ENCODE assay signal across 8 cellular contexts in the genomic region with DNA sequence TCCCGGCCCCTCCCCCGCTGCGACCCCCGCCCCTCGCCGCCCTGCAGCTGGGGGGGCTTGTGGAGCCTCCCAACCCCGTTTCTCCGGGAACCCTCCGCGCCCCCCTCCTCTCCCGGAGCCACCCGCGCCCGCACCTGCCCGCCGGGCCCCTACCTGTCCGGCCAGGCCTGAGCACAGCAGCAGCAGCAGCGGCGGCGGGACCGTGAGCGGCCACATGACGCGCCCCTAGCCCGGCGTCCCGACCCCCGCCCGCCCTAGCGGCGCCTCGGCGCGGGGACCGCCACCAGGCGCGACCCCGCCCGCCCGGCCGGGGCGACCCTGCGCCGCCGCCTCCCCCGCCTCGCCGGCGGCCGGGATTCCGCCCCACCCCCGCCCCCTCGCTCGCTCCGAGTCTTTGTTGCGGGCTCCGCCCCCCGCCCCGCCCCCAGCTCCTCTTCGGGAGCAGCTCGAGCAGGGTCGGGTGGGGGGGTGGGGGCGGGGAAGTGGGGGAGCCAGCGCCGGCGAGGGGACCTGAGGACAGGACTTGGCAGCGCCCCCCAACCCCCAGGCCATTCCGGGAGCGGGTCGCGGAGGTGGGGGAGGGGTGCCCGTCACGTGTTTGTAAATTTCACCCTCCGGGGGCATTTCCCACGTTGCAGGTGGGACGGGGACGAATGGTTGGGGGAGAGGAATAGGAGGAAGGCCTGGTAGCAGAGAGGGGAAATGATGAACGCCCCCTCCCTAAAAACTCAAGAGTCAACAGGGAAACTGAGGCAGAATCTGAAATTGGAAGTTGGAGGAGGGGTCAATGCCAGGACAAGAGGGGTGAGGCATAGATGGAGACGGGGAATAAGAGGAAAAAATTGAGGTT. TPM values are rescaled to one million over a fixed set of nuclear protein-coding genes. Genes with fewer than 3 reads are reported as not detected.
DNase-seq lines count a peak whose midpoint lies in the region; ATAC-seq and TF ChIP-seq lines count a peak whose summit lies in the region.

OLFM2 (minus strand) TSS at position 365 of the 850 bp plus-strand sequence; CDS start at position 216, 149 bp downstream.

- intact Hi-C loops in stomach (cut with DNase I; ENCODE audit: low total_unique reads) = loop anchor here (5.0 to 10.0 kb wide), 2 partner anchors 91 to 458 kb away; no protein-coding TSS in a partner anchor

- peak within 1 kb of the TSS; percentile 84 for H3K4me3 Mint-ChIP-seq in activated naive CD8-positive, alpha-beta T cell
- peak within 1 kb of the TSS; percentile 67 to 82 (median 71) for H3K4me3 Mint-ChIP-seq in immature natural killer cell

- peaks cover 13 to 35% (median 23%) of the 10 kb centered on the region in 4 donors for H3K4me1 ChIP-seq in stomach

- H3K27me3 ChIP-seq in stomach = peaks cover 11 to 70% (median 53%) of the 10 kb centered on the region in 3 donors

- H3K27ac ChIP-seq in stomach = peak within 1 kb of the TSS in 1 of 5 donors; percentile 13

- no peak for TF ChIP-seq EP300 in stomach (IDR thresholded peaks at IDR 0.05)

- H3K27ac Mint-ChIP-seq in activated naive CD8-positive, alpha-beta T cell = no peak within 1 kb of the TSS
- peak within 1 kb of the TSS in 1 of 6 donors; percentile 3 for H3K27ac Mint-ChIP-seq in immature natural killer cell

- no peak for TF ChIP-seq POLR2A in stomach (IDR thresholded peaks at IDR 0.05)

- DNase-seq in activated T-cell treated with anti-CD3 and anti-CD28 coated beads, Interleukin-2, amount 50 U/mL, for 1 hour = peak; percentile 34
- no peak for DNase-seq in activated T-cell treated with anti-CD3 and anti-CD28 coated beads for 4 hours
- DNase-seq in immature natural killer cell = no peak
- no peak for DNase-seq in stomach
- DNase-seq in NCI-H446 (lab: John Stamatoyannopoulos, UW) = no peak

- ATAC-seq in GM21526 (IDR thresholded peaks at IDR 0.05; ENCODE audit: low FRiP score, unreplicated experiment) (no peak), GM21423 (IDR thresholded peaks at IDR 0.05; ENCODE audit: unreplicated experiment) (no peak)

- H3K27me3 Mint-ChIP-seq in activated naive CD8-positive, alpha-beta T cell = peaks cover 43% of the 10 kb centered on the region
- peaks cover 22 to 29% (median 22%) of the 10 kb centered on the region in 3 donors for H3K27me3 Mint-ChIP-seq in immature natural killer cell (ENCODE audit: low read depth in 3 of 3)

- peaks cover 0 to 4% (median 0%) of the 10 kb centered on the region in 4 donors for H3K9me3 ChIP-seq in stomach

- H3K36me3 Mint-ChIP-seq in activated naive CD8-positive, alpha-beta T cell = peaks cover 3% of the 10 kb centered on the region
- no peaks in the 10 kb centered on the region for H3K36me3 Mint-ChIP-seq in immature natural killer cell

- peak within 1 kb of the TSS; percentile 39 to 47 (median 40) for H3K4me3 ChIP-seq in stomach

- H3K36me3 ChIP-seq in stomach = no peaks in the 10 kb centered on the region

- peaks cover 23% of the 10 kb centered on the region for H3K4me1 Mint-ChIP-seq in activated naive CD8-positive, alpha-beta T cell (ENCODE audit: low read depth)
- H3K4me1 Mint-ChIP-seq in immature natural killer cell = peaks cover 14 to 23% of the 10 kb centered on the region in 2 donors

- no peak for TF ChIP-seq CTCF in stomach (IDR thresholded peaks at IDR 0.05)

- 0 to 2% (median 2%) methylated on average over 11 to 78 of the region's 79 CpGs for WGBS in stomach, 5 donors

- H3K9me3 Mint-ChIP-seq in activated naive CD8-positive, alpha-beta T cell (ENCODE audit: low read depth) = peaks cover under 1% of the 10 kb centered on the region
- no peaks in the 10 kb centered on the region for H3K9me3 Mint-ChIP-seq in immature natural killer cell

RNA-seq across cellular contexts. Expression of gene OLFM2, which starts in this region (rescaled TPM):
- polyA plus RNA-seq in immature natural killer cell (1 to 10 TPM; 1.9 to 3.7 (median 3.7) TPM), stomach (1 to 10 TPM; 1.7 to 3.4 (median 1.7) TPM)
- 10 to 100 TPM in 2 of 5 donors, 1 to 10 TPM in 1, not detected in 2; 8.5 to 15.4 (median 11.0) TPM for total RNA-seq in stomach
